Comparison of ENCODE assay signal across 21 cellular contexts in the genomic region with DNA sequence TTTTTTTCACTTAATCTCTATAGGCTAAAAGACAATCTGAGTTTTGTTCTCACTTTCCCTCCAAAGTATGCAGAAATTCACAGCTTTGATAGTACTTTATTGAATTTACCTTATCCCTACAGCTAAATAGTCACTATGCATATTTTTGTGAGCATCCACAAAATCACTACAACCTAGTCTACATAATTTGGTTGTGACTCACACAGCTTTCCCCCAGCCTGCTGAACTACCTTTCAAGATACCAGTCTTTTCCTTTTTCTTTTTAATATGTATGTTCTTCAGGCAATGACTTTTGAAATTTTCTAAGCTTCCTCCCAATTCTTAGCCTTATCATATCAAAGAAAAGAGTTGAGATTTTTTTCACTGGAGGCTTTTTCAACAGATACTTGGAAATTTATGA.
"Had no signal": no experiment of that assay in that cellular context is flagged by ENCODE, and none has a peak within 500 bp of the region (broad histone marks: within the 10 kb centered on the region; RNA-seq: fewer than 3 reads in every experiment).

No MANE protein-coding gene starts in this region.

- ATAC-seq: activated T-cell treated with anti-CD3 and anti-CD28 coated beads, Interleukin-2, amount 50 U/mL, for 4 hours; activated T-helper 17 cell treated with anti-CD3 and anti-CD28 coated beads, Interleukin-2, amount 50 U/mL, for 72 hours; T-cell had no signal

- DNase-seq: activated CD4-positive, alpha-beta memory T cell treated with anti-CD3 and anti-CD28 coated beads for 36 hours; activated CD4-positive, alpha-beta T cell treated with anti-CD3 and anti-CD28 coated beads, Interleukin-2, amount 10 ng/mL, durations not matched to agents 7 days and 5 days; activated CD4-positive, CD25-positive, alpha-beta regulatory T cell; activated CD8-positive, alpha-beta memory T cell treated with anti-CD3 and anti-CD28 coated beads for 24 hours; activated gamma-delta T cell; activated naive CD4-positive, alpha-beta T cell treated with anti-CD3 and anti-CD28 coated beads for 36 hours; activated T-cell treated with anti-CD3 and anti-CD28 coated beads, Interleukin-2, amount 50 U/mL, for 4 hours; amygdala; Karpas-422; MM.1S; NCI-H1105; NCI-H1436; NCI-H1694 treated with DMSO at 0.1 percent for 48 hours; NCI-H2029 treated with DMSO at 0.1 percent for 48 hours; NCI-H446; NCI-H524; SIG-M5; T-cell; T-helper 2 cell had no signal

- H3K27ac ChIP-seq: VCaP had no signal
